In genomic region chr2:225086915-225087314, GRCh38 we compare ENCODE assay signal across 22 cellular contexts.
"Had no signal": no experiment of that assay in that cellular context is flagged by ENCODE, and none has a peak within 500 bp of the region (broad histone marks: within the 10 kb centered on the region; RNA-seq: fewer than 3 reads in every experiment).

No MANE protein-coding gene starts in this region.

- H3K27me3 ChIP-seq: esophagus muscularis mucosa, ovary, uterus had no signal

- ATAC-seq: heart right ventricle; natural killer cell treated with Interleukin-12 subunit alpha and Interleukin-12 subunit beta and Interleukin-15 and Interleukin-18, amount 100 ng/mL, for 72 hours; sciatic nerve; stimulated activated effector memory CD8-positive, alpha-beta T cell treated with anti-CD3 and anti-CD28 coated beads, Interleukin-12 subunit alpha, Interleukin-12 subunit beta, amount 100 ng/mL, for 72 hours had no signal

- H3K4me1 ChIP-seq: esophagus muscularis mucosa, heart right ventricle, uterus had no signal

- H3K4me3 ChIP-seq: esophagus muscularis mucosa, heart right ventricle, ovary, uterus had no signal

- H3K36me3 ChIP-seq: esophagus muscularis mucosa, heart right ventricle, ovary, uterus had no signal

- H3K9me3 ChIP-seq: esophagus muscularis mucosa, heart right ventricle, ovary, uterus had no signal

- H3K27me3 Mint-ChIP-seq: progenitor cell of endocrine pancreas; stimulated activated naive CD8-positive, alpha-beta T cell treated with anti-CD3 and anti-CD28 coated beads, Interleukin-15, Interleukin-2, amounts not matched to agents 100 ng/mL and 50 ng/mL, for 24 hours had no signal

- H3K27ac Mint-ChIP-seq: activated naive CD4-positive, alpha-beta T cell treated with anti-CD3 and anti-CD28 coated beads for 36 hours; mesothelial cell of epicardium; natural killer cell treated with Interleukin-12 subunit alpha and Interleukin-12 subunit beta and Interleukin-15 and Interleukin-18, amount 100 ng/mL, for 72 hours; progenitor cell of endocrine pancreas; stimulated activated effector memory CD8-positive, alpha-beta T cell treated with anti-CD3 and anti-CD28 coated beads, Interleukin-12 subunit alpha, Interleukin-12 subunit beta, amount 100 ng/mL, for 72 hours; stimulated activated naive CD8-positive, alpha-beta T cell treated with anti-CD3 and anti-CD28 coated beads, Interleukin-15, Interleukin-2, amounts not matched to agents 100 ng/mL and 50 ng/mL, for 24 hours; type B pancreatic cell had no signal

- H3K4me3 Mint-ChIP-seq: activated naive CD4-positive, alpha-beta T cell treated with anti-CD3 and anti-CD28 coated beads for 36 hours; mesothelial cell of epicardium; natural killer cell treated with Interleukin-12 subunit alpha and Interleukin-12 subunit beta and Interleukin-15 and Interleukin-18, amount 100 ng/mL, for 72 hours; stimulated activated effector memory CD8-positive, alpha-beta T cell treated with anti-CD3 and anti-CD28 coated beads, Interleukin-12 subunit alpha, Interleukin-12 subunit beta, amount 100 ng/mL, for 72 hours; stimulated activated naive CD8-positive, alpha-beta T cell treated with anti-CD3 and anti-CD28 coated beads, Interleukin-15, Interleukin-2, amounts not matched to agents 100 ng/mL and 50 ng/mL, for 24 hours; type B pancreatic cell had no signal

- DNase-seq: activated CD4-positive, alpha-beta T cell treated with anti-CD3 and anti-CD28 coated beads for 4 hours; activated CD4-positive, alpha-beta T cell treated with anti-CD3 and anti-CD28 coated beads, Interleukin-2, amount 50 U/mL, for 48 hours; activated CD4-positive, CD25-positive, alpha-beta regulatory T cell; activated effector memory CD4-positive, alpha-beta T cell treated with anti-CD3 and anti-CD28 coated beads, Interleukin-2, amount 50 U/mL, for 16 hours; activated naive CD4-positive, alpha-beta T cell treated with anti-CD3 and anti-CD28 coated beads for 36 hours; dermis blood vessel endothelial cell; effector CD4-positive, alpha-beta T cell; foreskin melanocyte; heart right ventricle; ovary; small intestine; stimulated activated CD4-positive, alpha-beta T cell treated with anti-CD3 and anti-CD28 coated beads, Interleukin-4, amount 100 ng/mL, for 24 hours; T-helper 1 cell; uterus had no signal

- H3K9me3 Mint-ChIP-seq: activated naive CD4-positive, alpha-beta T cell treated with anti-CD3 and anti-CD28 coated beads for 36 hours; mesothelial cell of epicardium; natural killer cell treated with Interleukin-12 subunit alpha and Interleukin-12 subunit beta and Interleukin-15 and Interleukin-18, amount 100 ng/mL, for 72 hours; stimulated activated effector memory CD8-positive, alpha-beta T cell treated with anti-CD3 and anti-CD28 coated beads, Interleukin-12 subunit alpha, Interleukin-12 subunit beta, amount 100 ng/mL, for 72 hours; stimulated activated naive CD8-positive, alpha-beta T cell treated with anti-CD3 and anti-CD28 coated beads, Interleukin-15, Interleukin-2, amounts not matched to agents 100 ng/mL and 50 ng/mL, for 24 hours; type B pancreatic cell had no signal

- H3K4me1 Mint-ChIP-seq: mesothelial cell of epicardium; stimulated activated effector memory CD8-positive, alpha-beta T cell treated with anti-CD3 and anti-CD28 coated beads, Interleukin-12 subunit alpha, Interleukin-12 subunit beta, amount 100 ng/mL, for 72 hours had no signal

- H3K27ac ChIP-seq: esophagus muscularis mucosa, heart right ventricle, ovary, uterus had no signal

- H3K36me3 Mint-ChIP-seq: mesothelial cell of epicardium; natural killer cell treated with Interleukin-12 subunit alpha and Interleukin-12 subunit beta and Interleukin-15 and Interleukin-18, amount 100 ng/mL, for 72 hours; stimulated activated effector memory CD8-positive, alpha-beta T cell treated with anti-CD3 and anti-CD28 coated beads, Interleukin-12 subunit alpha, Interleukin-12 subunit beta, amount 100 ng/mL, for 72 hours; type B pancreatic cell had no signal
